Comparison of ENCODE assay signal across 23 cellular contexts in the genomic region with DNA sequence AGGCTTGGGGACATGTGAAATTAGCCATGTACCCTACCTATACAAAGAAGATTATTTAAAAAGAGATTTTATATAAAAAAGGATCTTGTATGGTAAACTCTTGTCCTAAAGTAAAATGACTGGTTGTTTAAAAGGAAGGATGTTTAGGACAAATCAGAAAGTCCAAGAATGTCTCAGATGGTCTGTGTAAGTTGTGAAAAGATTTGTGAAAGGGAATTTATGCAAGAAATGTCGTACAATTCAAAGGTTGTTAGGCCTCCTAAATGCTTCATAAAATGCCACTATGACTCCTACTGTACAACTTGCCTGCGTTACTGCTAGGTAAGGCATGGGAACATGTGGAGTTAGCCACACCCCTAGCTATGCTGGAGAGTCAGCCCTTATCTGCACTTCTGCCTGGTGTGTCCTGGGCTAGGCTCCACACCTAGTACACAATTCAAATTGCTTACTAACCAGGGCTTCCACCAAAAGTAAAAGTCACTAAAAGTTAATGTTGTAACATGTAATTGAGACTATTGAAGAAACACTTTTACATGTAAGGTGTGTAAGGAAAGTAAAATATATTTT.
"Had no signal": no experiment of that assay in that cellular context is flagged by ENCODE, and none has a peak within 500 bp of the region (broad histone marks: within the 10 kb centered on the region; RNA-seq: fewer than 3 reads in every experiment).

No MANE protein-coding gene starts in this region.

- H3K27me3 ChIP-seq: dorsolateral prefrontal cortex, esophagus muscularis mucosa, gastrocnemius medialis, heart right ventricle, right lobe of liver, spleen, tibial artery had no signal

- H3K9me3 ChIP-seq: esophagus muscularis mucosa, gastrocnemius medialis, heart right ventricle, psoas muscle, right lobe of liver, tibial artery had no signal

- H3K36me3 ChIP-seq: right lobe of liver had no signal

- H3K4me3 ChIP-seq: dorsolateral prefrontal cortex, esophagus muscularis mucosa, gastrocnemius medialis, heart right ventricle, lung, psoas muscle, right lobe of liver, spleen, tibial artery had no signal

- H3K79me2 ChIP-seq: parathyroid adenoma had no signal

- DNase-seq: cortex of kidney; dorsolateral prefrontal cortex; effector CD8-positive, alpha-beta T cell; gastrocnemius medialis; heart right ventricle; immature natural killer cell; left ventricle myocardium superior; mesenchymal stem cell; naive thymus-derived CD4-positive, alpha-beta T cell; nephron progenitor cell; psoas muscle; retina; right lobe of liver; spleen; stimulated activated CD4-positive, alpha-beta T cell treated with anti-CD3 and anti-CD28 coated beads, Interleukin-15, amount 100 ng/mL, for 24 hours; stimulated activated CD4-positive, alpha-beta T cell treated with anti-CD3 and anti-CD28 coated beads, Interleukin-1b, Interleukin-23, amount 100 ng/mL, for 48 hours; stimulated activated CD4-positive, alpha-beta T cell treated with anti-CD3 and anti-CD28 coated beads, Interleukin-4, amount 100 ng/mL, for 24 hours; tibial artery had no signal

- H3K4me1 ChIP-seq: esophagus muscularis mucosa, gastrocnemius medialis, heart right ventricle, parathyroid adenoma, psoas muscle, spleen, tibial artery had no signal

- ATAC-seq: gastrocnemius medialis; heart right ventricle; left ventricle myocardium superior; naive thymus-derived CD4-positive, alpha-beta T cell; psoas muscle; stimulated activated memory B cell treated with anti-CD40 and anti-IgM and Interleukin-4, amounts not matched to agents 10 μg/mL and 1 μg/mL and 100 μg/mL, for 72 hours had no signal

- H3K27ac ChIP-seq: dorsolateral prefrontal cortex, epithelial cell of prostate, esophagus muscularis mucosa, gastrocnemius medialis, heart right ventricle, parathyroid adenoma, psoas muscle, spleen, tibial artery had no signal

- H3K9ac ChIP-seq: parathyroid adenoma had no signal
